ENCODE assay signal across 9 cellular contexts in the genomic region with DNA sequence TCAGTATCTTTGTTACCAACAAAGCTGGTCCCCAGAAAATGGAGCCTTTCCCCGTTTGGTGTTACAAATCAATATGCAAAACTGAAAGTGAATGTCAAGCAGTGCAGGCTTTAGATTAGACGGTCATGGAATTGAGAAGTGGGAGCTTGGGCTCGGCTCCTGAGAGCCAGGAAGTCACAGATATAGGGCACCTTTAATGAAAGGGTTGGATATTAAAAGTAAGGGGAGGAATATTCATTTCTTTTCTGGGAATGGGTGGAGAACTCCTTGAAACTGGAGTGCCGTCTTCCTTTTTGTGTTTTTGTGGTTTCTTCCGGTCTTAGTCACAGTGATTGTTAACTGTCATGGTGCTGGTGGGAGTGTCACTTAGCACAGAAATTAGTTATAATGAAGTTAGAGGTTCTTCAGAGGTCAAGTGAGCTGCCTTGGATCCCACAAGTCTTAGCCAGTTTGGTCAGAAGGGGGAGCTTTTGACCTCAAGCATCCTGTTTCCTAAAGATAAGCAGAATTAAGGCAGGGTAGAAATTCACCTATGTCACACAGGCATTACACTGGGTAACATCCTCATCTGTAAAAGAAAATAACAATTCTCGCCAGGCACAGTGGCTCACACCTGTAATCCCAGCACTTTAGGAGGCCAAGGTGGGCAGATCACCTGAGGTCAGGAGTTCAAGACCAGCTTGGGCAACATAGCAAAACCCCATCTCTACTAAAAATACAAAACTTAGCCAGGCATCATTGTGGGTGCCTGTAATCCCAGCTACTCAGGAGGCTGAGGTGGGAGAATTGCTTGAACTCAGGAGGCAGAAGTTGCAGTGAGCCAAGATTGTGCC. TPM values are rescaled to one million over a fixed set of nuclear protein-coding genes. Genes with fewer than 3 reads are reported as not detected.
A peak's percentile ranks its signal among the peaks of the same experiment; 100 is the strongest.
DNase-seq lines count a peak whose midpoint lies in the region; ATAC-seq, FAIRE-seq and TF ChIP-seq lines count a peak whose summit lies in the region.
"Had no signal": no experiment of that assay in that cellular context is flagged by ENCODE, and none has a peak within 500 bp of the region (broad histone marks: within the 10 kb centered on the region; RNA-seq: fewer than 3 reads in every experiment).

No MANE protein-coding gene starts in this region.

- no CpG with 5 or more reads among the region's 6 CpGs for WGBS in mesendoderm (ENCODE audit: extremely low coverage, insufficient coverage, low lambda C conversion rate)
- 40% methylated on average over 6 of the region's 6 CpGs for WGBS in urinary bladder

- no peak overlapping the region for H3K23ac ChIP-seq in mesendoderm (ENCODE audit: low read length)

- H2BK15ac ChIP-seq in mesendoderm (replicated peaks; ENCODE audit: low read depth) = no peak overlapping the region

- H4K8ac ChIP-seq in mesendoderm (ENCODE audit: low read depth, low read length) = no peak overlapping the region

- H3K79me2 ChIP-seq in mesendoderm (ENCODE audit: control insufficient read depth, insufficient read depth, low read length) = no peaks in the 10 kb centered on the region

- H3K27me3 ChIP-seq in bronchial epithelial cell (ENCODE audit: control insufficient read depth, insufficient read depth, low read length) (no peaks in the 10 kb centered on the region), mesendoderm (ENCODE audit: insufficient read depth, low read length, poor library complexity) (no peaks in the 10 kb centered on the region)

- no peak for FAIRE-seq in bronchial epithelial cell (lab: Jason Lieb, UNC)

- peak; percentile 64 for ATAC-seq in HG03097 (IDR thresholded peaks at IDR 0.05; ENCODE audit: low FRiP score, unreplicated experiment)

- H3K18ac ChIP-seq in mesendoderm (ENCODE audit: low read length) = no peak overlapping the region

- peaks cover 2% of the 10 kb centered on the region for H3K4me1 ChIP-seq in mesendoderm (ENCODE audit: control insufficient read depth, low read depth, low read length)
- no peaks in the 10 kb centered on the region for H3K4me1 ChIP-seq in urinary bladder (ENCODE audit: insufficient read depth)

- H2BK5ac ChIP-seq in mesendoderm (ENCODE audit: low read length) = no peak overlapping the region

- no peak overlapping the region for H3K4ac ChIP-seq in mesendoderm (ENCODE audit: low read depth, low read length)

- no peak overlapping the region for H3K56ac ChIP-seq in mesendoderm (ENCODE audit: low read length)

- no peak overlapping the region for H2AK5ac ChIP-seq in mesendoderm (ENCODE audit: low read length)

- H3K36me3 ChIP-seq in bronchial epithelial cell (ENCODE audit: control insufficient read depth, insufficient read depth, low read length) = no peaks in the 10 kb centered on the region
- H3K36me3 ChIP-seq in mesendoderm (ENCODE audit: control insufficient read depth, insufficient read depth, low read length) = no peaks in the 10 kb centered on the region
- H3K36me3 ChIP-seq in urinary bladder (ENCODE audit: insufficient read depth) = no peaks in the 10 kb centered on the region

- no peak overlapping the region for H3K4me2 ChIP-seq in mesendoderm (ENCODE audit: low read length)

- DNase-seq in DMS153 (lab: John Stamatoyannopoulos, UW) (peak; percentile 56), DMS153 treated with DMSO at 0.1 percent for 48 hours (lab: John Stamatoyannopoulos, UW; ENCODE audit: unreplicated experiment) (no peak), SKM-1 (lab: John Stamatoyannopoulos, UW; ENCODE audit: unreplicated experiment) (peak; percentile 83), bronchial epithelial cell (ENCODE audit: low read depth) (peak; percentile 80), mesendoderm (peak; percentile 69), DMS114 treated with DMSO at 0.1 percent for 48 hours (lab: John Stamatoyannopoulos, UW; ENCODE audit: unreplicated experiment) (no peak)

- no peak overlapping the region for H2BK120ac ChIP-seq in mesendoderm (ENCODE audit: low read depth, low read length)

- H4K5ac ChIP-seq in mesendoderm (ENCODE audit: low read length) = no peak overlapping the region

- no peak overlapping the region for H3K4me3 ChIP-seq in bronchial epithelial cell (ENCODE audit: low read depth, low read length)
- no peak overlapping the region for H3K4me3 ChIP-seq in mesendoderm (ENCODE audit: low read length)
- no peak overlapping the region for H3K4me3 ChIP-seq in urinary bladder (ENCODE audit: low read depth, low read length)

- H3K27ac ChIP-seq in mesendoderm (ENCODE audit: low read depth, low read length) (no peak overlapping the region), urinary bladder (ENCODE audit: low read depth) (peak overlapping the region; percentile 0)
- H3K27ac ChIP-seq: 22Rv1 had no signal

- no peak for TF ChIP-seq CTCF in bronchial epithelial cell (IDR thresholded peaks at IDR 0.05; ENCODE audit: insufficient read depth, low read length, severe bottlenecking)

- no peaks in the 10 kb centered on the region for H3K79me1 ChIP-seq in mesendoderm (ENCODE audit: low read length)

- no peak overlapping the region for H3K9ac ChIP-seq in mesendoderm (ENCODE audit: low read length)

RNA-seq across cellular contexts. Expression of gene EIF1, which starts 9.6 kb away (rescaled TPM):
- total RNA-seq in bronchial epithelial cell (191 and 204 TPM in 2 replicates), urinary bladder (96.6 TPM)
- 472 TPM for polyA plus RNA-seq in mesendoderm (2013, experiment 1 of 2)
- polyA plus RNA-seq in mesendoderm (2013, experiment 2 of 2) = 473 TPM
- polyA plus RNA-seq in urinary bladder = 649 TPM

RNA-seq across cellular contexts. Expression of gene GAST, which starts 33.0 kb away (rescaled TPM):
- total RNA-seq in bronchial epithelial cell = 0.90 TPM in 1 of 2 replicates, not detected in the other
- not detected for polyA plus RNA-seq in mesendoderm (2013, experiment 1 of 2)
- not detected for polyA plus RNA-seq in mesendoderm (2013, experiment 2 of 2)
- not detected for total RNA-seq in urinary bladder
- polyA plus RNA-seq in urinary bladder = not detected

RNA-seq across cellular contexts. Expression of gene KRT17, which starts 54.7 kb away (rescaled TPM):
- total RNA-seq in bronchial epithelial cell (25,286 and 30,463 TPM in 2 replicates), urinary bladder (33.5 TPM)
- polyA plus RNA-seq in mesendoderm (2013, experiment 1 of 2) = 0.73 TPM
- polyA plus RNA-seq in mesendoderm (2013, experiment 2 of 2) = 0.70 TPM
- polyA plus RNA-seq in urinary bladder = 72.1 TPM

RNA-seq across cellular contexts. Expression of gene HAP1, which starts 55.3 kb away (rescaled TPM):
- total RNA-seq in bronchial epithelial cell = 2.6 and 5.0 TPM in 2 replicates
- polyA plus RNA-seq in mesendoderm (2013, experiment 1 of 2) = 0.67 TPM
- 0.57 TPM for polyA plus RNA-seq in mesendoderm (2013, experiment 2 of 2)
- not detected for total RNA-seq in urinary bladder
- 0.27 TPM for polyA plus RNA-seq in urinary bladder

Comparison
In these comparisons a context has a peak if more than half of its experiments do, and no peak if none do; other contexts are left out.
1. DNase-seq: peak in DMS153 (single experiment), SKM-1 (single experiment), bronchial epithelial cell (single experiment) and mesendoderm (single experiment); none in DMS153 treated with DMSO at 0.1 percent for 48 hours (single experiment) and DMS114 treated with DMSO at 0.1 percent for 48 hours (single experiment).
2. RNA of gene KRT17, which starts 54.7 kb away (total RNA-seq): 25,286 to 30,463 TPM in bronchial epithelial cell; 33.5 TPM in urinary bladder (single experiment); every median in the first group is over 100 times any median in the second.